ENCODE assay signal across 11 cellular contexts in genomic region chr7:151940048-151940845, GRCh38.
DNase-seq lines count a peak whose midpoint lies in the region; ATAC-seq lines count a peak whose summit lies in the region.
"Had no signal": no experiment of that assay in that cellular context is flagged by ENCODE, and none has a peak within 500 bp of the region (broad histone marks: within the 10 kb centered on the region; RNA-seq: fewer than 3 reads in every experiment).

No MANE protein-coding gene starts in this region.

- ATAC-seq in HG03565 (IDR thresholded peaks at IDR 0.05; ENCODE audit: unreplicated experiment) (no peak), GM18498 (IDR thresholded peaks at IDR 0.05; ENCODE audit: unreplicated experiment) (no peak)
- ATAC-seq: stimulated activated effector memory CD8-positive, alpha-beta T cell treated with anti-CD3 and anti-CD28 coated beads, Interleukin-12 subunit alpha, Interleukin-12 subunit beta, amount 100 ng/mL, for 72 hours had no signal

- in situ Hi-C loops in ACHN (cut with HindIII; ENCODE audit: low pct_ligation_motif_present, low pct_unique_long_range_greater_than_20kb, low sequenced_read_pairs): no loop called here

- peak; percentile 12 for DNase-seq in ACHN
- DNase-seq in HPDE6-E6E7 (ENCODE audit: extremely low spot score): peak; percentile 16
- peak; percentile 81 for DNase-seq in SW480 (ENCODE audit: low spot score)
- DNase-seq in glomerular visceral epithelial cell (ENCODE audit: extremely low spot score): peak; percentile 7
- DNase-seq in kidney tubule cell (ENCODE audit: low spot score): no peak
- DNase-seq in activated naive CD4-positive, alpha-beta T cell treated with anti-CD3 and anti-CD28 coated beads, Interleukin-2, amount 50 U/mL, for 16 hours: no peak
- DNase-seq: C1 segment of cervical spinal cord, NCI-H2171 treated with DMSO at 0.1 percent for 48 hours had no signal

Comparison
In these comparisons a context has a peak if more than half of its experiments do, and no peak if none do; other contexts are left out.
1. DNase-seq: peak in ACHN (single experiment), HPDE6-E6E7 (single experiment), SW480 (single experiment) and glomerular visceral epithelial cell (single experiment); none in kidney tubule cell (single experiment) and activated naive CD4-positive, alpha-beta T cell treated with anti-CD3 and anti-CD28 coated beads, Interleukin-2, amount 50 U/mL, for 16 hours (single experiment).